ENCODE assay signal across 32 cellular contexts in genomic region chrX:85112270-85112669, GRCh38.
"Had no signal": no experiment of that assay in that cellular context is flagged by ENCODE, and none has a peak within 500 bp of the region (broad histone marks: within the 10 kb centered on the region; RNA-seq: fewer than 3 reads in every experiment).

No MANE protein-coding gene starts in this region.

- H3K4me3 ChIP-seq: breast epithelium, esophagus squamous epithelium, ovary, prostate gland, skin epidermis, stomach, thyroid gland, upper lobe of right lung had no signal

- H3K27ac ChIP-seq: breast epithelium, epithelial cell of prostate, esophagus squamous epithelium, neutrophil, ovary, prostate gland, skin epidermis, stomach, thyroid gland, upper lobe of right lung had no signal

- H3K36me3 ChIP-seq: breast epithelium, esophagus squamous epithelium, neutrophil, ovary, prostate gland, stomach, thyroid gland, upper lobe of right lung had no signal

- H3K9me3 ChIP-seq: breast epithelium, esophagus squamous epithelium, neutrophil, ovary, prostate gland, stomach, thyroid gland, upper lobe of right lung had no signal

- H3K4me1 ChIP-seq: breast epithelium, esophagus squamous epithelium, prostate gland, stomach, upper lobe of right lung had no signal

- DNase-seq: activated CD4-positive, alpha-beta memory T cell treated with anti-CD3 and anti-CD28 coated beads, Interleukin-2, amount 10 ng/mL, durations not matched to agents 7 days and 5 days; activated CD4-positive, alpha-beta T cell treated with anti-CD3 and anti-CD28 coated beads, Interleukin-2, amount 10 ng/mL, durations not matched to agents 24 days and 14 days; activated CD4-positive, CD25-positive, alpha-beta regulatory T cell treated with anti-CD3 and anti-CD28 coated beads, Interleukin-2, amount 50 U/mL, for 72 hours; activated CD8-positive, alpha-beta memory T cell treated with anti-CD3 and anti-CD28 coated beads, Interleukin-2, amount 50 U/mL, for 48 hours; activated naive CD8-positive, alpha-beta T cell treated with anti-CD3 and anti-CD28 coated beads, Interleukin-2, amount 50 U/mL, for 24 hours; activated T-cell treated with anti-CD3 and anti-CD28 coated beads, Interleukin-2, amount 50 U/mL, for 48 hours; amygdala; central memory CD4-positive, alpha-beta T cell; effector CD8-positive, alpha-beta T cell; esophagus squamous epithelium; foreskin melanocyte; left ventricle myocardium superior; mammary epithelial cell; naive B cell; nephron progenitor cell; ovary; retina; stimulated activated CD4-positive, alpha-beta T cell treated with anti-CD3 and anti-CD28 coated beads, Interleukin-4, amount 100 ng/mL, for 4 hours; stimulated activated CD8-positive, alpha-beta memory T cell treated with anti-CD3 and anti-CD28 coated beads, Interleukin-4, amount 100 ng/mL, for 48 hours; stomach; T-helper 2 cell; thyroid gland; upper lobe of right lung had no signal

- ATAC-seq: activated naive CD8-positive, alpha-beta T cell treated with anti-CD3 and anti-CD28 coated beads, Interleukin-2, amount 50 U/mL, for 24 hours; left ventricle myocardium superior; sciatic nerve; stimulated activated memory B cell treated with anti-CD40 and anti-IgM and Interleukin-4, amounts not matched to agents 10 μg/mL and 1 μg/mL and 100 μg/mL, for 72 hours; upper lobe of right lung had no signal

- H3K27me3 ChIP-seq: esophagus squamous epithelium, neutrophil, ovary, stomach, thyroid gland, upper lobe of right lung had no signal

- FAIRE-seq: endometrium, islet of Langerhans had no signal
